31 cellular contexts compared by ENCODE assay signal in genomic region chr6:156676721-156677120, GRCh38.
DNase-seq lines count a peak whose midpoint lies in the region; ATAC-seq, FAIRE-seq and TF ChIP-seq lines count a peak whose summit lies in the region.
"Had no signal": no experiment of that assay in that cellular context is flagged by ENCODE, and none has a peak within 500 bp of the region (broad histone marks: within the 10 kb centered on the region; RNA-seq: fewer than 3 reads in every experiment).

No MANE protein-coding gene starts in this region.

- H3K27me3 ChIP-seq in K562 (ENCODE audit: control insufficient read depth in 2 of 2, insufficient read depth in 2 of 2, low read length in 2 of 2) = peaks cover 9 to 19% of the 10 kb centered on the region in 2 experiments; a peak in 3 of 5 replicates
- H3K27me3 ChIP-seq: BE2C; BLaER1; BLaER1 treated with 17β-estradiol and CSF1 and Interleukin-3, amounts not matched to agents 10 nM and 100 nM had no signal

- POLR2A ChIA-PET in K562 (lab: Yijun Ruan, JAX) = interaction anchor here (1.2 kb wide), 1 partner anchor 78 kb away, joined by 4 read pairs; no protein-coding TSS in a partner anchor

- no peak overlapping the region for H2AFZ ChIP-seq in K562 (ENCODE audit: low read depth, low read length)

- H3K4me3 ChIP-seq in K562 = no peak overlapping the region
- H3K4me3 ChIP-seq: A549; BLaER1; BLaER1 treated with 17β-estradiol and CSF1 and Interleukin-3, amounts not matched to agents 10 nM and 100 nM had no signal

- CTCF ChIA-PET in K562 (lab: Yijun Ruan, JAX; ENCODE audit: low intra/inter-chr PET ratio) = no interaction called here

- H3K36me3 ChIP-seq in K562 (ENCODE audit: control insufficient read depth, insufficient read depth, low read length) = no peaks in the 10 kb centered on the region
- H3K36me3 ChIP-seq: BE2C; BLaER1; BLaER1 treated with 17β-estradiol and CSF1 and Interleukin-3, amounts not matched to agents 10 nM and 100 nM had no signal

- no peak for TF ChIP-seq EP300 in K562 (IDR thresholded peaks at IDR 0.05; ENCODE audit: low read length)

- in situ Hi-C loops in K562 (cut with MboI) = no loop called here

- no peaks in the 10 kb centered on the region for H3K79me2 ChIP-seq in K562 (ENCODE audit: control insufficient read depth, insufficient read depth, low read length)

- no peaks in the 10 kb centered on the region for H4K20me1 ChIP-seq in K562 (replicated peaks; ENCODE audit: control insufficient read depth, insufficient read depth, low read length)
- H4K20me1 ChIP-seq: BLaER1; BLaER1 treated with 17β-estradiol and CSF1 and Interleukin-3, amounts not matched to agents 10 nM and 100 nM had no signal

- 2% methylated on average over 2 of the region's 2 CpGs for WGBS in K562 (ENCODE audit: insufficient coverage, low coverage, missing lambda C conversion rate)

- H3K9me3 ChIP-seq in K562 (replicated peaks; ENCODE audit: control insufficient read depth, insufficient read depth, low read depth, low read length) = no peaks in the 10 kb centered on the region
- H3K9me3 ChIP-seq: BE2C had no signal

- no peak overlapping the region for H3K4me2 ChIP-seq in K562 (ENCODE audit: insufficient read depth, low read length)
- H3K4me2 ChIP-seq: A549; BLaER1; BLaER1 treated with 17β-estradiol and CSF1 and Interleukin-3, amounts not matched to agents 10 nM and 100 nM had no signal

- no peak for FAIRE-seq in K562 (lab: Jason Lieb, UNC)
- FAIRE-seq: A204.1, A549, D721Med had no signal

- H3K4me1 ChIP-seq in K562 (replicated peaks in 1 of 2; ENCODE audit: control insufficient read depth in 2 of 2, insufficient read depth in 2 of 2, low read length in 2 of 2) = no peaks in the 10 kb centered on the region
- H3K4me1 ChIP-seq: A549; BE2C; BLaER1; BLaER1 treated with 17β-estradiol and CSF1 and Interleukin-3, amounts not matched to agents 10 nM and 100 nM; Caco-2 had no signal

- H3K9me1 ChIP-seq in K562 (ENCODE audit: control insufficient read depth, insufficient read depth, low read length) = no peaks in the 10 kb centered on the region

- ATAC-seq in K562 (no peak), omental fat pad (ENCODE audit: low FRiP score) (no peak)
- ATAC-seq: A549; CD8-positive, alpha-beta T cell had no signal

- DNase-seq in K562 (ENCODE audit: extremely low read depth in 1 of 4, low spot score in 3 of 4) = no peak
- DNase-seq in dedifferentiated amniotic fluid mesenchymal stem cell (ENCODE audit: extremely low spot score) = peak; percentile 4
- DNase-seq in omental fat pad (ENCODE audit: low spot score) = no peak
- no peak for DNase-seq in NCI-H2107 (lab: John Stamatoyannopoulos, UW)
- DNase-seq: 8988T; ACHN; AML-193; BE2C; C1 segment of cervical spinal cord; Caco-2; Calu3; CD4-positive, alpha-beta memory T cell; CD4-positive, alpha-beta T cell; CD4-positive, CD25-positive, alpha-beta regulatory T cell; CD8-positive, alpha-beta memory T cell; CD8-positive, alpha-beta T cell; COR-L47; DMS 273 treated with DMSO at 0.1 percent for 48 hours; DMS153; DMS53; DMS79; DMS79 treated with DMSO at 0.1 percent for 48 hours; DND-41; EL had no signal

- H3K9ac ChIP-seq in K562 (ENCODE audit: insufficient read depth in 1 of 2, low read depth in 2 of 2, low read length in 2 of 2) = no peak overlapping the region
- H3K9ac ChIP-seq: BLaER1; BLaER1 treated with 17β-estradiol and CSF1 and Interleukin-3, amounts not matched to agents 10 nM and 100 nM had no signal

- no peak for TF ChIP-seq CTCF in K562 (IDR thresholded peaks at IDR 0.05 in 2 of 3, conservative IDR thresholded peaks at IDR 0.05 in 1 of 3; ENCODE audit: insufficient read depth in 2 of 3, low read depth in 1 of 3, low read length in 3 of 3)
- TF ChIP-seq CTCF in omental fat pad (IDR thresholded peaks at IDR 0.05) = no peak

- BruUV-seq in K562 (replicated peaks; lab: Mats Ljungman, UMichigan) = no TSS peak

- TF ChIP-seq RAD21 in K562 (CRISPR knock-in tag; conservative IDR thresholded peaks at IDR 0.05 in 1 of 2, IDR thresholded peaks at IDR 0.05 in 1 of 2) = no peak

- intact Hi-C loops in K562 (cut with micrococcal nuclease) = no loop called here

- no peak for TF ChIP-seq POLR2A in K562 (conservative IDR thresholded peaks at IDR 0.05)

- H3K27ac ChIP-seq in K562 (ENCODE audit: extremely low read depth, low read depth, low read length) = no peak overlapping the region
- H3K27ac ChIP-seq: 22Rv1; A549; BLaER1; BLaER1 treated with 17β-estradiol and CSF1 and Interleukin-3, amounts not matched to agents 10 nM and 100 nM; C4-2B had no signal

TF ChIP-seq in K562, 482 proteins besides CTCF, POLR2A, EP300 and RAD21:
- TF ChIP-seq KHSRP (IDR thresholded peaks at IDR 0.05) (no peak), PHF20 (IDR thresholded peaks at IDR 0.05; ENCODE audit: partially characterized antibody) (no peak), LARP7 (IDR thresholded peaks at IDR 0.05) (no peak), GMEB1 (CRISPR knock-in tag; IDR thresholded peaks at IDR 0.05) (no peak), IRF1 (CRISPR knock-in tag; IDR thresholded peaks at IDR 0.05; ENCODE audit: borderline replicate concordance) (no peak), ETV6 (IDR thresholded peaks at IDR 0.05; ENCODE audit: borderline replicate concordance in 1 of 2, low read depth in 2 of 2, low read length in 1 of 2) (no peak), ETV6 (CRISPR knock-in tag; IDR thresholded peaks at IDR 0.05; ENCODE audit: borderline replicate concordance) (no peak), RBM25 (IDR thresholded peaks at IDR 0.05; ENCODE audit: low read depth, low read length, severe bottlenecking) (peak; percentile 94), ZNF507 (tag; conservative IDR thresholded peaks at IDR 0.05) (no peak)
